ENCODE assay signal across 1 cellular context in the genomic region with DNA sequence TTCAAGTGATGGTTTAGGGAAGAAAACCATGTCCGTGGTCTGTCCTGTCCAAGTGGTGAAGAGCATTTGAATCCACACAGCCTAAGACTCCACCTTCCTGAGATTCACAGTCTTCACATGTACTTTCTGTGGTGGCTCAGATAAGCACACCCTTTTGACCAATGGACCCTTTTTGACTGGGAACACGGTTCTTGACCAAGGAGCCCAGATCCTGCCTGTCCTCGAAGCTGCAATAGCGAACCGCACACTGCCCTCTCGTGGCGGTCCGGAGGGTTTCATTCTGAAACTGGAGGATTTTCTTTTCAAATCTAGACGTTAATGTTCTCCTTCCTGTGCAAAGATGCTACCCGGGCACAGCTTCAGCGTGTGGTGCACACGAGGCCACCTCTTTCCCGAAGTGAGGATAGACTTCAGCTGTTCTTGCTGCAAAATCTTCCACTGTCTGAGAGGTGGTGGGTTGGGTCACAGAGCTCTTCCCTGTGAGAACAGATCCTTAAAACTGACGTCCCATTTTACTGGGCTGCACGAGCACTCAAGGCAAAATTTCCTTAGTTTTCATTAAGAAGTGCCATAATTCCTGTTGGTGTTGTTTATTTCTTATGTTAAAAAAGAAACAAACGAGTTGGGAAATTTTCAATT.
A peak's percentile ranks its signal among the peaks of the same experiment; 100 is the strongest.
TF ChIP-seq lines count a peak whose summit lies in the region.

No MANE protein-coding gene starts in this region.

TF ChIP-seq in H1, 55 proteins besides CTCF, POLR2A, EP300 and RAD21 (continued from another document):
- TF ChIP-seq ATF2 (IDR thresholded peaks at IDR 0.05; ENCODE audit: low read length) = 0 out of 2 replicates have a peak, but pooled peaks have one; percentile 38
- TF ChIP-seq SIX5 (IDR thresholded peaks at IDR 0.05; ENCODE audit: low read depth, low read length) = no peak
